8 cellular contexts compared by ENCODE assay signal in genomic region chr11:75400110-75400865, GRCh38. TPM values are rescaled to one million over a fixed set of nuclear protein-coding genes. Genes with fewer than 3 reads are reported as not detected.
DNase-seq lines count a peak whose midpoint lies in the region; ATAC-seq, FAIRE-seq and TF ChIP-seq lines count a peak whose summit lies in the region.

No MANE protein-coding gene starts in this region.

- H3K9ac ChIP-seq in GM12878 (ENCODE audit: control insufficient read depth, insufficient read depth, low read length) (peak overlapping the region; percentile 100), keratinocyte (ENCODE audit: control insufficient read depth, extremely low read depth, insufficient read depth, low read length) (peak overlapping the region; percentile 99)

- RAD21 ChIA-PET in GM12878 (lab: Charles Lee; ENCODE audit: unreplicated experiment) = interaction anchor here (1.2 kb wide), 1 partner anchor 45 kb away, joined by 3 read pairs; no protein-coding TSS in a partner anchor

- FAIRE-seq in GM12878 (lab: Jason Lieb, UNC) (no peak), keratinocyte (lab: Jason Lieb, UNC) (no peak)

- no TSS peak for BruUV-seq in GM12878 (replicated peaks; lab: Mats Ljungman, UMichigan)

- 1% methylated on average over 13 of the region's 13 CpGs for WGBS in GM12878 (ENCODE audit: insufficient coverage, insufficient replicate concordance, low lambda C conversion rate, missing lambda C conversion rate)

- H3K4me2 ChIP-seq in GM12878 (ENCODE audit: control insufficient read depth, insufficient read depth) = peak overlapping the region; percentile 38
- peak overlapping the region; percentile 48 for H3K4me2 ChIP-seq in keratinocyte (ENCODE audit: control insufficient read depth, extremely low read depth, insufficient read depth, low read depth, low read length)

- peak overlapping the region; percentile 98 for H3K27ac ChIP-seq in GM12878 (ENCODE audit: control insufficient read depth, insufficient read depth)
- peak overlapping the region; percentile 94 for H3K27ac ChIP-seq in keratinocyte (ENCODE audit: control insufficient read depth, insufficient read depth, low read length)

- DNase-seq in CD14-positive monocyte (ENCODE audit: low spot score) (no peak), MG63 (no peak), GM12878 (ENCODE audit: low read depth, low spot score) (no peak), keratinocyte (ENCODE audit: low read depth, low spot score) (no peak), GF-D8 (lab: John Stamatoyannopoulos, UW) (no peak), NCI-H446 (lab: John Stamatoyannopoulos, UW) (no peak)
- no peak for DNase-seq in stimulated activated naive CD8-positive, alpha-beta T cell treated with anti-CD3 and anti-CD28 coated beads, Interleukin-15, amount 100 ng/mL, for 72 hours

- H3K79me2 ChIP-seq in GM12878 (ENCODE audit: control insufficient read depth, insufficient read depth, low read length) (peaks cover 56% of the 10 kb centered on the region), keratinocyte (ENCODE audit: control insufficient read depth, insufficient read depth, low read length) (peaks cover 59% of the 10 kb centered on the region)

- H3K36me3 Mint-ChIP-seq in CD14-positive monocyte = peaks cover 42 to 51% of the 10 kb centered on the region in 2 donors

- H3K27me3 ChIP-seq in MG63 = no peaks in the 10 kb centered on the region
- no peaks in the 10 kb centered on the region for H3K27me3 ChIP-seq in GM12878 (replicated peaks in 1 of 2; ENCODE audit: control insufficient read depth in 2 of 2, insufficient read depth in 2 of 2, low read length in 1 of 2)
- H3K27me3 ChIP-seq in keratinocyte (ENCODE audit: control insufficient read depth, extremely low read depth, insufficient read depth, low read length) = no peaks in the 10 kb centered on the region

- POLR2A ChIA-PET in GM12878 (lab: Charles Lee) = interaction anchor here (0.9 to 1.6 kb wide), 4 partner anchors 11 to 446 kb away, joined by 3 to 7 read pairs (median 3); no protein-coding TSS in a partner anchor

- dilution Hi-C loops in keratinocyte (cut with MboI; ENCODE audit: extremely low pct_ligation_motif_present, low sequenced_read_pairs) = no loop called here

- peaks cover 8% of the 10 kb centered on the region for H3K9me1 ChIP-seq in keratinocyte (ENCODE audit: control insufficient read depth, extremely low read depth, insufficient read depth, low read length)

- no peak for TF ChIP-seq CTCF in CD14-positive monocyte (IDR thresholded peaks at IDR 0.05)
- no peak for TF ChIP-seq CTCF in GM12878 (IDR thresholded peaks at IDR 0.05 in 2 of 3, conservative IDR thresholded peaks at IDR 0.05 in 1 of 3; ENCODE audit: control insufficient read depth in 2 of 3, extremely low read depth in 1 of 3, insufficient read depth in 1 of 3, low read depth in 3 of 3, low read length in 3 of 3)
- no peak for TF ChIP-seq CTCF in keratinocyte (optimal IDR thresholded peaks at IDR 0.05 in 1 of 3, IDR thresholded peaks at IDR 0.05 in 1 of 3, conservative IDR thresholded peaks at IDR 0.05 in 1 of 3; ENCODE audit: extremely low read depth in 1 of 3, insufficient read depth in 2 of 3, low read length in 3 of 3)

- peaks cover 1 to 6% (median 3%) of the 10 kb centered on the region in 3 donors for H3K27me3 Mint-ChIP-seq in CD14-positive monocyte (ENCODE audit: low read depth in 3 of 3)
- no peaks in the 10 kb centered on the region for H3K27me3 Mint-ChIP-seq in stimulated activated naive CD8-positive, alpha-beta T cell treated with anti-CD3 and anti-CD28 coated beads, Interleukin-15, amount 100 ng/mL, for 72 hours

- peaks cover 38% of the 10 kb centered on the region for H3K4me1 Mint-ChIP-seq in CD14-positive monocyte
- peaks cover 59% of the 10 kb centered on the region for H3K4me1 Mint-ChIP-seq in stimulated activated naive CD8-positive, alpha-beta T cell treated with anti-CD3 and anti-CD28 coated beads, Interleukin-15, amount 100 ng/mL, for 72 hours

- SMC1A ChIA-PET in GM12878 (lab: Charles Lee; ENCODE audit: uncharacterized antibody, unreplicated experiment) = interaction anchor here (1.1 to 2.3 kb wide), 4 partner anchors 17 to 129 kb away, joined by 3 to 8 read pairs (median 4); no protein-coding TSS in a partner anchor

- intact Hi-C loops in CD14-positive monocyte (cut with micrococcal nuclease) = no loop called here
- intact Hi-C loops in GM12878 (cut with micrococcal nuclease; ENCODE audit: unreplicated experiment) = no loop called here

- peaks cover 58% of the 10 kb centered on the region for H3K36me3 ChIP-seq in MG63
- H3K36me3 ChIP-seq in GM12878 (ENCODE audit: control insufficient read depth in 2 of 2, insufficient read depth in 2 of 2, low read length in 1 of 2) = peaks cover 19 to 39% of the 10 kb centered on the region in 2 experiments
- peaks cover 35 to 43% of the 10 kb centered on the region in 2 experiments for H3K36me3 ChIP-seq in keratinocyte (ENCODE audit: control insufficient read depth in 2 of 2, extremely low read depth in 1 of 2, insufficient read depth in 2 of 2, low read length in 2 of 2)

- no peak for TF ChIP-seq POLR2A in GM12878 (IDR thresholded peaks at IDR 0.05; ENCODE audit: low read depth, low read length)

- H3K4me1 ChIP-seq in GM12878 (ENCODE audit: control insufficient read depth, insufficient read depth, low read length) = no peaks in the 10 kb centered on the region; the same call in 1 of the 2 replicates
- H3K4me1 ChIP-seq in keratinocyte (ENCODE audit: control insufficient read depth, extremely low read depth, insufficient read depth, low read length) = peaks cover 25% of the 10 kb centered on the region

- in situ Hi-C loops in GM12878 (cut with MboI) = no loop called here

- H2AFZ ChIP-seq in GM12878 (ENCODE audit: control insufficient read depth, low read depth, low read length) = no peak overlapping the region
- H2AFZ ChIP-seq in keratinocyte (ENCODE audit: control insufficient read depth, low read length) = no peak overlapping the region

- no peaks in the 10 kb centered on the region for H3K9me3 Mint-ChIP-seq in CD14-positive monocyte
- H3K9me3 Mint-ChIP-seq in stimulated activated naive CD8-positive, alpha-beta T cell treated with anti-CD3 and anti-CD28 coated beads, Interleukin-15, amount 100 ng/mL, for 72 hours = no peaks in the 10 kb centered on the region

- H4K20me1 ChIP-seq in GM12878 (ENCODE audit: control insufficient read depth, insufficient read depth) (peaks cover 33% of the 10 kb centered on the region), keratinocyte (ENCODE audit: control insufficient read depth, extremely low read depth, insufficient read depth, low read length) (peaks cover 43% of the 10 kb centered on the region)

- H3K4me3 ChIP-seq in MG63 (peak overlapping the region; percentile 82), GM12878 (peak overlapping the region; percentile 88), keratinocyte (ENCODE audit: control insufficient read depth in 2 of 3, extremely low read depth in 1 of 3, insufficient read depth in 2 of 3, low read depth in 1 of 3, low read length in 3 of 3) (peak overlapping the region; percentile 85 to 94 (median 91))

- peak overlapping the region; percentile 95 to 99 (median 98) for H3K27ac Mint-ChIP-seq in CD14-positive monocyte
- peak overlapping the region; percentile 99 to 100 for H3K27ac Mint-ChIP-seq in stimulated activated naive CD8-positive, alpha-beta T cell treated with anti-CD3 and anti-CD28 coated beads, Interleukin-15, amount 100 ng/mL, for 72 hours

- CTCF ChIA-PET in GM12878 (lab: Yijun Ruan, JAX) = interaction anchor here (0.6 to 2.1 kb wide), 17 partner anchors 8 to 452 kb away, joined by 3 to 12 read pairs (median 5); no protein-coding TSS in a partner anchor

- H3K4me3 Mint-ChIP-seq in CD14-positive monocyte = peak overlapping the region; percentile 98 to 99
- H3K4me3 Mint-ChIP-seq in stimulated activated naive CD8-positive, alpha-beta T cell treated with anti-CD3 and anti-CD28 coated beads, Interleukin-15, amount 100 ng/mL, for 72 hours = peak overlapping the region; percentile 93 to 97

- no peak for TF ChIP-seq RAD21 in GM12878 (IDR thresholded peaks at IDR 0.05; ENCODE audit: insufficient read depth, low read depth, low read length)

- TF ChIP-seq EP300 in GM12878 (IDR thresholded peaks at IDR 0.05; ENCODE audit: borderline replicate concordance in 1 of 2, control insufficient read depth in 1 of 2, low read depth in 2 of 2, low read length in 2 of 2) = no peak

- ATAC-seq in GM12878 = peak; percentile 28
- peak; percentile 34 for ATAC-seq in stimulated activated naive CD8-positive, alpha-beta T cell treated with anti-CD3 and anti-CD28 coated beads, Interleukin-15, amount 100 ng/mL, for 72 hours
- no peak for ATAC-seq in HG03442 (IDR thresholded peaks at IDR 0.05; ENCODE audit: unreplicated experiment)

- H3K9me3 ChIP-seq in MG63 = no peaks in the 10 kb centered on the region
- no peaks in the 10 kb centered on the region for H3K9me3 ChIP-seq in GM12878 (replicated peaks; ENCODE audit: control insufficient read depth, insufficient read depth, low read length)
- H3K9me3 ChIP-seq in keratinocyte (ENCODE audit: control insufficient read depth, low read depth, low read length) = no peaks in the 10 kb centered on the region

RNA-seq across cellular contexts. Expression of gene RPS3, which starts 1.0 kb away (rescaled TPM):
- polyA plus RNA-seq in CD14-positive monocyte (1,000 to 10,000 TPM; 1,448 to 1,563 TPM), GM12878 (2011; rRNA removed) (4,355 and 4,741 TPM in 2 replicates), GM12878 (2014; fragmentation: Illumina TruSeq; extraction: Trizol) (5,039 and 6,875 TPM in 2 replicates), GM12878 (2014; fragmentation: Nextera tagmentation; extraction: Ambion mirVana) (1,000 to 10,000 TPM; 7,007 to 9,556 TPM), GM12878 (2014; rRNA removed) (4,204 and 4,437 TPM in 2 replicates), GM12878 (2016; fragmentation: Nextera tagmentation; extraction: Ambion mirVana) (1,000 to 10,000 TPM; 2,127 to 2,136 TPM), keratinocyte (2,759 to 4,283 TPM (median 3,843 TPM) in 3 replicates)
- total RNA-seq in MG63 (2014; rRNA removed; shearing (Covaris generic); ENCODE audit: low replicate concordance) = 2,205 and 3,444 TPM in 2 replicates
- total RNA-seq in GM12878 (2013; cell fraction: nucleolus; rRNA removed) = 327 and 328 TPM in 2 replicates
- total RNA-seq in GM12878 (2014; rRNA removed) (3,162 and 3,203 TPM in 2 replicates), GM12878 (2014; rRNA removed; fragmentation: Illumina TruSeq; extraction: Trizol) (4,299 and 4,364 TPM in 2 replicates), GM12878 (2021) (4,496 and 4,555 TPM in 2 replicates)
- polyA plus RNA-seq in GM12878 (2011; ENCODE audit: low read depth) = 8,364 TPM
- 4,091 and 4,155 TPM in 2 replicates for polyA plus RNA-seq in GM12878 (2011; cell fraction: cytosol; rRNA removed)
- polyA plus RNA-seq in GM12878 (2011; cell fraction: nucleus; rRNA removed) = 1,814 and 1,991 TPM in 2 replicates
- 6,227 and 7,157 TPM in 2 replicates for polyA plus RNA-seq in GM12878 (2012)
- polyA minus RNA-seq in GM12878 (2011; rRNA and poly(A)+ RNA removed) = 1,578 and 1,840 TPM in 2 replicates
- polyA minus RNA-seq in GM12878 (2011; cell fraction: cytosol; rRNA and poly(A)+ RNA removed) = 561 and 590 TPM in 2 replicates
- 168 and 212 TPM in 2 replicates for polyA minus RNA-seq in GM12878 (2011; cell fraction: nucleus; rRNA and poly(A)+ RNA removed)
- 4,583 TPM for polyA plus RNA-seq in keratinocyte (2011; ENCODE audit: low read depth)
- polyA plus RNA-seq in keratinocyte (2011; cell fraction: cytosol; rRNA removed) = 3,100 and 4,215 TPM in 2 replicates
- 1,051 and 1,129 TPM in 2 replicates for polyA plus RNA-seq in keratinocyte (2011; cell fraction: nucleus; rRNA removed)
- polyA plus RNA-seq in keratinocyte (2012; ENCODE audit: low replicate concordance) = 3,324 and 4,271 TPM in 2 replicates
- 1,345 to 1,807 TPM (median 1,376 TPM) in 3 replicates for polyA minus RNA-seq in keratinocyte
- polyA minus RNA-seq in keratinocyte (2011; cell fraction: cytosol; rRNA and poly(A)+ RNA removed) = 1,011 TPM
- 222 and 286 TPM in 2 replicates for polyA minus RNA-seq in keratinocyte (2011; cell fraction: nucleus; rRNA and poly(A)+ RNA removed)

RNA-seq across cellular contexts. Expression of gene KLHL35, which starts 32.7 kb away (rescaled TPM):
- under 1 TPM in 1 of 2 donors, not detected in 1; 0.33 TPM for polyA plus RNA-seq in CD14-positive monocyte
- 0.12 and 3.9 TPM in 2 replicates for total RNA-seq in MG63 (2014; rRNA removed; shearing (Covaris generic); ENCODE audit: low replicate concordance)
- not detected in 2 replicates for total RNA-seq in GM12878 (2013; cell fraction: nucleolus; rRNA removed)
- 0.34 and 0.49 TPM in 2 replicates for total RNA-seq in GM12878 (2014; rRNA removed)
- total RNA-seq in GM12878 (2014; rRNA removed; fragmentation: Illumina TruSeq; extraction: Trizol) = not detected in 2 replicates
- total RNA-seq in GM12878 (2021) = 0.13 and 0.21 TPM in 2 replicates
- 0.09 TPM for polyA plus RNA-seq in GM12878 (2011; ENCODE audit: low read depth)
- polyA plus RNA-seq in GM12878 (2011; rRNA removed) = 0.15 TPM in 1 of 2 replicates, not detected in the other
- not detected in 2 replicates for polyA plus RNA-seq in GM12878 (2011; cell fraction: cytosol; rRNA removed)
- 0.07 and 0.18 TPM in 2 replicates for polyA plus RNA-seq in GM12878 (2011; cell fraction: nucleus; rRNA removed)
- 0.49 and 0.55 TPM in 2 replicates for polyA plus RNA-seq in GM12878 (2012)
- polyA plus RNA-seq in GM12878 (2014; fragmentation: Illumina TruSeq; extraction: Trizol) = 0.09 TPM in 1 of 2 replicates, not detected in the other
- under 1 TPM; 0.04 to 0.06 TPM for polyA plus RNA-seq in GM12878 (2014; fragmentation: Nextera tagmentation; extraction: Ambion mirVana)
- polyA plus RNA-seq in GM12878 (2014; rRNA removed) = 0.15 and 0.28 TPM in 2 replicates
- polyA plus RNA-seq in GM12878 (2016; fragmentation: Nextera tagmentation; extraction: Ambion mirVana) = under 1 TPM; 0.09 to 0.33 TPM
- polyA minus RNA-seq in GM12878 (2011; rRNA and poly(A)+ RNA removed) = not detected in 2 replicates
- 0.52 TPM in 1 of 2 replicates, not detected in the other for polyA minus RNA-seq in GM12878 (2011; cell fraction: cytosol; rRNA and poly(A)+ RNA removed)
- polyA minus RNA-seq in GM12878 (2011; cell fraction: nucleus; rRNA and poly(A)+ RNA removed) = 0.19 TPM in 1 of 2 replicates, not detected in the other
- polyA plus RNA-seq in keratinocyte = 0.43 to 1.0 TPM (median 0.58 TPM) in 3 replicates
- polyA plus RNA-seq in keratinocyte (2011; ENCODE audit: low read depth) = not detected
- 0.28 and 0.83 TPM in 2 replicates for polyA plus RNA-seq in keratinocyte (2011; cell fraction: cytosol; rRNA removed)
- 1.4 and 2.0 TPM in 2 replicates for polyA plus RNA-seq in keratinocyte (2011; cell fraction: nucleus; rRNA removed)
- polyA plus RNA-seq in keratinocyte (2012; ENCODE audit: low replicate concordance) = 0.93 and 1.0 TPM in 2 replicates
- polyA minus RNA-seq in keratinocyte = 0.22 to 0.33 TPM (median 0.26 TPM) in 3 replicates
- polyA minus RNA-seq in keratinocyte (2011; cell fraction: cytosol; rRNA and poly(A)+ RNA removed) = 1.3 TPM
- 0.84 and 1.8 TPM in 2 replicates for polyA minus RNA-seq in keratinocyte (2011; cell fraction: nucleus; rRNA and poly(A)+ RNA removed)

RNA-seq across cellular contexts. Expression of gene ARRB1, which starts 48.8 kb away (rescaled TPM):
- polyA plus RNA-seq in CD14-positive monocyte = 10 to 100 TPM; 52.6 to 66.5 TPM
- 8.0 and 17.2 TPM in 2 replicates for total RNA-seq in MG63 (2014; rRNA removed; shearing (Covaris generic); ENCODE audit: low replicate concordance)
- 30.0 and 32.4 TPM in 2 replicates for total RNA-seq in GM12878 (2013; cell fraction: nucleolus; rRNA removed)
- 1.0 and 1.5 TPM in 2 replicates for total RNA-seq in GM12878 (2014; rRNA removed)
- total RNA-seq in GM12878 (2014; rRNA removed; fragmentation: Illumina TruSeq; extraction: Trizol) = 2.3 TPM in 2 replicates
- total RNA-seq in GM12878 (2021) = 2.9 and 3.0 TPM in 2 replicates
- polyA plus RNA-seq in GM12878 (2011; ENCODE audit: low read depth) = 1.2 TPM
- 7.5 and 12.9 TPM in 2 replicates for polyA plus RNA-seq in GM12878 (2011; rRNA removed)
- 15.9 and 18.2 TPM in 2 replicates for polyA plus RNA-seq in GM12878 (2011; cell fraction: cytosol; rRNA removed)
- polyA plus RNA-seq in GM12878 (2011; cell fraction: nucleus; rRNA removed) = 15.6 and 17.4 TPM in 2 replicates
- polyA plus RNA-seq in GM12878 (2012) = 1.4 and 2.4 TPM in 2 replicates
- 1.1 and 1.8 TPM in 2 replicates for polyA plus RNA-seq in GM12878 (2014; fragmentation: Illumina TruSeq; extraction: Trizol)
- under 1 TPM; 0.42 TPM for polyA plus RNA-seq in GM12878 (2014; fragmentation: Nextera tagmentation; extraction: Ambion mirVana)
- polyA plus RNA-seq in GM12878 (2014; rRNA removed) = 1.6 and 1.8 TPM in 2 replicates
- under 1 TPM; 0.39 to 0.42 TPM for polyA plus RNA-seq in GM12878 (2016; fragmentation: Nextera tagmentation; extraction: Ambion mirVana)
- polyA minus RNA-seq in GM12878 (2011; rRNA and poly(A)+ RNA removed) = 47.7 and 49.8 TPM in 2 replicates
- 7.7 and 9.0 TPM in 2 replicates for polyA minus RNA-seq in GM12878 (2011; cell fraction: cytosol; rRNA and poly(A)+ RNA removed)
- polyA minus RNA-seq in GM12878 (2011; cell fraction: nucleus; rRNA and poly(A)+ RNA removed) = 17.9 and 26.8 TPM in 2 replicates
- 0.94 to 1.9 TPM (median 1.8 TPM) in 3 replicates for polyA plus RNA-seq in keratinocyte
- 3.3 TPM for polyA plus RNA-seq in keratinocyte (2011; ENCODE audit: low read depth)
- 1.0 and 1.9 TPM in 2 replicates for polyA plus RNA-seq in keratinocyte (2011; cell fraction: cytosol; rRNA removed)
- 1.5 and 2.2 TPM in 2 replicates for polyA plus RNA-seq in keratinocyte (2011; cell fraction: nucleus; rRNA removed)
- polyA plus RNA-seq in keratinocyte (2012; ENCODE audit: low replicate concordance) = 1.4 and 2.3 TPM in 2 replicates
- 3.2 to 5.7 TPM (median 3.7 TPM) in 3 replicates for polyA minus RNA-seq in keratinocyte
- polyA minus RNA-seq in keratinocyte (2011; cell fraction: cytosol; rRNA and poly(A)+ RNA removed) = 1.7 TPM
- polyA minus RNA-seq in keratinocyte (2011; cell fraction: nucleus; rRNA and poly(A)+ RNA removed) = 2.5 and 2.6 TPM in 2 replicates
